12 cellular contexts compared by ENCODE assay signal in genomic region chr1:16068356-16069270, GRCh38. TPM values are rescaled to one million over a fixed set of nuclear protein-coding genes. Genes with fewer than 3 reads are reported as not detected.
DNase-seq lines count a peak whose midpoint lies in the region; ATAC-seq and TF ChIP-seq lines count a peak whose summit lies in the region.
"Had no signal": no experiment of that assay in that cellular context is flagged by ENCODE, and none has a peak within 500 bp of the region (broad histone marks: within the 10 kb centered on the region; RNA-seq: fewer than 3 reads in every experiment).

No MANE protein-coding gene starts in this region.

- no peak overlapping the region for H3K27ac ChIP-seq in testis
- no peak overlapping the region for H3K27ac ChIP-seq in GM23338 (ENCODE audit: low read depth)
- H3K27ac ChIP-seq: cardiac muscle cell had no signal

- H3K9me3 ChIP-seq in testis: no peaks in the 10 kb centered on the region

- no peak overlapping the region for H3K4me3 Mint-ChIP-seq in GM23338

- no peaks in the 10 kb centered on the region for H3K36me3 ChIP-seq in testis (ENCODE audit: low read depth, missing control alignments)
- no peaks in the 10 kb centered on the region for H3K36me3 ChIP-seq in GM23338 (ENCODE audit: insufficient read depth)
- H3K36me3 ChIP-seq: cardiac muscle cell had no signal

- ATAC-seq in HG03025 (IDR thresholded peaks at IDR 0.05; ENCODE audit: low FRiP score, unreplicated experiment) (no peak), HG03039 (IDR thresholded peaks at IDR 0.05; ENCODE audit: unreplicated experiment) (no peak), GM23338 (no peak)
- ATAC-seq: stimulated activated naive CD8-positive, alpha-beta T cell treated with anti-CD3 and anti-CD28 coated beads, Interleukin-15, Interleukin-2, amounts not matched to agents 100 U/mL and 50 U/mL, for 24 hours had no signal

- H3K4me1 ChIP-seq in testis (peaks cover 9% of the 10 kb centered on the region), GM23338 (ENCODE audit: insufficient read depth) (peaks cover 6% of the 10 kb centered on the region; the same call in 1 of the 2 replicates)

- H3K27ac Mint-ChIP-seq in GM23338: no peak overlapping the region

- H3K9me2 ChIP-seq in GM23338 (ENCODE audit: insufficient read depth): no peaks in the 10 kb centered on the region

- peaks cover 19% of the 10 kb centered on the region for H3K27me3 Mint-ChIP-seq in GM23338 (ENCODE audit: insufficient read depth, low read depth, poor library complexity)

- H3K79me2 ChIP-seq in GM23338 (replicated peaks; ENCODE audit: insufficient read depth): no peaks in the 10 kb centered on the region

- H3K4me2 ChIP-seq in GM23338: no peak overlapping the region

- peaks cover 28% of the 10 kb centered on the region for H3K4me1 Mint-ChIP-seq in GM23338

- 0 out of 2 replicates have a peak, but pooled peaks cover 3% of the 10 kb centered on the region for H4K20me1 ChIP-seq in GM23338 (replicated peaks; ENCODE audit: insufficient read depth)

- no peaks in the 10 kb centered on the region for H3K9me3 Mint-ChIP-seq in GM23338
- H3K9me3 Mint-ChIP-seq: naive B cell had no signal

- intact Hi-C loops in testis (cut with DNase I; ENCODE audit: low total_unique reads): no loop called here

- no peak overlapping the region for H2AFZ ChIP-seq in GM23338

- no peak for TF ChIP-seq POLR2A in testis (IDR thresholded peaks at IDR 0.05)

- no peaks in the 10 kb centered on the region for H3K36me3 Mint-ChIP-seq in GM23338 (ENCODE audit: low read depth)
- H3K36me3 Mint-ChIP-seq: naive B cell had no signal

- no peaks in the 10 kb centered on the region for H3K27me3 ChIP-seq in testis
- H3K27me3 ChIP-seq in GM23338 (ENCODE audit: insufficient read depth): peaks cover 18% of the 10 kb centered on the region
- H3K27me3 ChIP-seq: cardiac muscle cell had no signal

- H3K4me3 ChIP-seq in testis (no peak overlapping the region), GM23338 (no peak overlapping the region)
- H3K4me3 ChIP-seq: cardiac muscle cell had no signal

- DNase-seq in NCI-H2196 (lab: John Stamatoyannopoulos, UW; ENCODE audit: unreplicated experiment): peak; percentile 21
- DNase-seq in NCI-H2196 treated with DMSO at 0.1 percent for 48 hours (lab: John Stamatoyannopoulos, UW; ENCODE audit: unreplicated experiment): no peak
- peak; percentile 94 for DNase-seq in cerebellar cortex (ENCODE audit: low spot score)
- peak; percentile 74 for DNase-seq in kidney tubule cell (ENCODE audit: low spot score)
- peak; percentile 59 for DNase-seq in testis
- DNase-seq in GM23338 (ENCODE audit: low spot score): no peak
- DNase-seq: naive B cell; stimulated activated naive CD8-positive, alpha-beta T cell treated with anti-CD3 and anti-CD28 coated beads, Interleukin-15, Interleukin-2, amounts not matched to agents 100 U/mL and 50 U/mL, for 24 hours had no signal

- 61 to 70% methylated on average over 6 to 11 of the region's 11 CpGs for WGBS in testis, 2 donors

- no peak for TF ChIP-seq CTCF in testis (IDR thresholded peaks at IDR 0.05)
- no peak for TF ChIP-seq CTCF in GM23338 (conservative IDR thresholded peaks at IDR 0.05; ENCODE audit: low read depth in 2 of 2)

- H3F3A ChIP-seq in GM23338 (replicated peaks; ENCODE audit: low read depth): no peaks in the 10 kb centered on the region

TF ChIP-seq in GM23338, 12 proteins besides CTCF, POLR2A, EP300 and RAD21 (continues in another document):
- TF ChIP-seq ZNF114 (CRISPR knock-in tag; IDR thresholded peaks at IDR 0.05) (no peak), ZNF462 (CRISPR knock-in tag; IDR thresholded peaks at IDR 0.05) (no peak)

RNA-seq across cellular contexts. Expression of gene FAM131C, which starts 4.8 kb away (rescaled TPM):
- 1 to 10 TPM in 1 of 2 donors, under 1 TPM in 1; 0.87 to 1.2 TPM for total RNA-seq in testis
- polyA plus RNA-seq in testis (ENCODE audit: insufficient read depth, low read depth, low replicate concordance) (0.42 TPM), GM23338 (2016; fragmentation: Nextera tagmentation; extraction: Ambion mirVana) (0.71 and 0.87 TPM in 2 replicates)
- total RNA-seq in GM23338 (2014; rRNA removed; shearing (Covaris generic)): 0.74 and 1.3 TPM in 2 replicates

RNA-seq across cellular contexts. Expression of gene CLCNKB, which starts 25.0 kb away (rescaled TPM):
- 1 to 10 TPM; 3.7 to 4.2 TPM for total RNA-seq in testis
- polyA plus RNA-seq in testis (ENCODE audit: insufficient read depth, low read depth, low replicate concordance) (2.3 TPM), GM23338 (2016; fragmentation: Nextera tagmentation; extraction: Ambion mirVana) (1.6 and 1.9 TPM in 2 replicates)
- 1.2 and 1.3 TPM in 2 replicates for total RNA-seq in GM23338 (2014; rRNA removed; shearing (Covaris generic))

RNA-seq across cellular contexts. Expression of gene CLCNKA, which starts 46.8 kb away (rescaled TPM):
- 1 to 10 TPM; 6.5 to 6.9 TPM for total RNA-seq in testis
- polyA plus RNA-seq in testis (ENCODE audit: insufficient read depth, low read depth, low replicate concordance) (9.9 TPM), GM23338 (2016; fragmentation: Nextera tagmentation; extraction: Ambion mirVana) (0.50 and 0.76 TPM in 2 replicates)
- total RNA-seq in GM23338 (2014; rRNA removed; shearing (Covaris generic)): 0.59 TPM in 1 of 2 replicates, not detected in the other

RNA-seq across cellular contexts. Expression of gene HSPB7, which starts 50.8 kb away (rescaled TPM):
- total RNA-seq in testis: 10 to 100 TPM in 1 of 2 donors, 1 to 10 TPM in 1; 9.0 to 11.7 TPM
- polyA plus RNA-seq in testis (ENCODE audit: insufficient read depth, low read depth, low replicate concordance) (31.2 TPM), GM23338 (2016; fragmentation: Nextera tagmentation; extraction: Ambion mirVana) (0.13 and 0.97 TPM in 2 replicates)
- not detected in 2 replicates for total RNA-seq in GM23338 (2014; rRNA removed; shearing (Covaris generic))
- total RNA-seq: frontal cortex had no signal

Comparison
In these comparisons a context has a peak if more than half of its experiments do, and no peak if none do; other contexts are left out.
1. DNase-seq: peak in NCI-H2196 (single experiment), cerebellar cortex (single experiment), kidney tubule cell (single experiment) and testis (single experiment); none in NCI-H2196 treated with DMSO at 0.1 percent for 48 hours (single experiment) and GM23338 (single experiment).